ENCODE assay signal across 8 cellular contexts in genomic region chr1:45803781-45804670, GRCh38. TPM values are rescaled to one million over a fixed set of nuclear protein-coding genes. Genes with fewer than 3 reads are reported as not detected.
A peak's percentile ranks its signal among the peaks of the same experiment; 100 is the strongest.
DNase-seq lines count a peak whose midpoint lies in the region; ATAC-seq and TF ChIP-seq lines count a peak whose summit lies in the region.
"Not testable (repeated sequence)": the region's sequence is repeated elsewhere in the genome, so short reads cannot be mapped to it uniquely, and the experiment has no call there.

No MANE protein-coding gene starts in this region.

- H3K4me3 ChIP-seq in Peyer's patch (peak overlapping the region; percentile 49 to 60 (median 58)), mucosa of rectum (ENCODE audit: low read length in 2 of 2) (peak overlapping the region; percentile 77 to 78)

- peak overlapping the region; percentile 66 for H3K27ac Mint-ChIP-seq in activated naive CD4-positive, alpha-beta T cell treated with anti-CD3 and anti-CD28 coated beads, Interleukin-2, amount 50 U/mL, for 24 hours

- H3K27ac ChIP-seq in Peyer's patch (peak overlapping the region; percentile 61 to 79 (median 69)), mucosa of rectum (ENCODE audit: low read depth in 2 of 2, low read length in 2 of 2) (peak overlapping the region; percentile 41 to 61)
- H3K27ac ChIP-seq in foreskin keratinocyte: not testable (repeated sequence)

- not testable (repeated sequence) for TF ChIP-seq CTCF in Peyer's patch (IDR thresholded peaks at IDR 0.05); foreskin keratinocyte (conservative IDR thresholded peaks at IDR 0.05)

- H3K36me3 ChIP-seq in Peyer's patch; mucosa of rectum (ENCODE audit: control insufficient read depth in 2 of 2, insufficient read depth in 2 of 2, low read length in 2 of 2): not testable (repeated sequence)

- H3K27me3 ChIP-seq in Peyer's patch; foreskin keratinocyte; mucosa of rectum (ENCODE audit: control insufficient read depth in 2 of 2, insufficient read depth in 2 of 2, low read length in 2 of 2): not testable (repeated sequence)

- not testable (repeated sequence) for H3K9me3 Mint-ChIP-seq in activated naive CD4-positive, alpha-beta T cell treated with anti-CD3 and anti-CD28 coated beads, Interleukin-2, amount 50 U/mL, for 24 hours

- TF ChIP-seq POLR2A in Peyer's patch (IDR thresholded peaks at IDR 0.05): not testable (repeated sequence)

- not testable (repeated sequence) for H3K4me1 ChIP-seq in Peyer's patch, foreskin keratinocyte
- peaks cover 10 to 24% of the 10 kb centered on the region in 2 donors for H3K4me1 ChIP-seq in mucosa of rectum (ENCODE audit: control insufficient read depth in 2 of 2, insufficient read depth in 2 of 2, low read length in 2 of 2)

- DNase-seq in DMS 273 (lab: John Stamatoyannopoulos, UW; ENCODE audit: unreplicated experiment) (peak; percentile 62), HS-5 (ENCODE audit: low read depth) (peak; percentile 5), Peyer's patch (peak; percentile 19 to 62 (median 52)), foreskin keratinocyte (peak in 1 of 2 donors; percentile 11)
- peak; percentile 30 for DNase-seq in stimulated activated naive CD8-positive, alpha-beta T cell treated with anti-CD3 and anti-CD28 coated beads, Interleukin-15, Interleukin-2, amounts not matched to agents 100 U/mL and 50 U/mL, for 24 hours

- peaks cover 32% of the 10 kb centered on the region for H3K4me1 Mint-ChIP-seq in activated naive CD4-positive, alpha-beta T cell treated with anti-CD3 and anti-CD28 coated beads, Interleukin-2, amount 50 U/mL, for 24 hours

- H3K4me3 Mint-ChIP-seq in activated naive CD4-positive, alpha-beta T cell treated with anti-CD3 and anti-CD28 coated beads, Interleukin-2, amount 50 U/mL, for 24 hours: peak overlapping the region; percentile 91

- H3K9ac ChIP-seq in mucosa of rectum (ENCODE audit: low read depth in 1 of 2, low read length in 2 of 2): peak overlapping the region; percentile 64 to 68

- not testable (repeated sequence) for H3K36me3 Mint-ChIP-seq in activated naive CD4-positive, alpha-beta T cell treated with anti-CD3 and anti-CD28 coated beads, Interleukin-2, amount 50 U/mL, for 24 hours

- H3K27me3 Mint-ChIP-seq in activated naive CD4-positive, alpha-beta T cell treated with anti-CD3 and anti-CD28 coated beads, Interleukin-2, amount 50 U/mL, for 24 hours: not testable (repeated sequence)

- H3K9me3 ChIP-seq in Peyer's patch; mucosa of rectum (ENCODE audit: control insufficient read depth in 2 of 2, low read length in 2 of 2): not testable (repeated sequence)

- ATAC-seq in GM21529 (IDR thresholded peaks at IDR 0.05; ENCODE audit: unreplicated experiment): peak; percentile 21
- ATAC-seq in foreskin keratinocyte: peak; percentile 10
- peak; percentile 2 for ATAC-seq in stimulated activated naive CD8-positive, alpha-beta T cell treated with anti-CD3 and anti-CD28 coated beads, Interleukin-15, Interleukin-2, amounts not matched to agents 100 U/mL and 50 U/mL, for 24 hours

RNA-seq across cellular contexts. Expression of gene MAST2, which starts 0.6 kb away (rescaled TPM):
- 100 to 1,000 TPM in 3 of 4 donors, 10 to 100 TPM in 1; 75.9 to 249 (median 134) TPM for total RNA-seq in Peyer's patch
- 17.5 and 21.7 TPM in 2 replicates for total RNA-seq in foreskin keratinocyte
- 12.5 and 13.7 TPM in 2 replicates for polyA plus RNA-seq in foreskin keratinocyte

RNA-seq across cellular contexts. Expression of gene IPP, which starts 53.6 kb away (rescaled TPM):
- 10 to 100 TPM in 3 of 4 donors, 1 to 10 TPM in 1; 8.9 to 17.2 (median 12.1) TPM for total RNA-seq in Peyer's patch
- total RNA-seq in foreskin keratinocyte: 9.1 and 9.5 TPM in 2 replicates
- polyA plus RNA-seq in foreskin keratinocyte: 3.3 and 3.5 TPM in 2 replicates
